16 cellular contexts compared by ENCODE assay signal in genomic region chr12:22313276-22313995, GRCh38. TPM values are rescaled to one million over a fixed set of nuclear protein-coding genes. Genes with fewer than 3 reads are reported as not detected.
DNase-seq lines count a peak whose midpoint lies in the region; ATAC-seq and TF ChIP-seq lines count a peak whose summit lies in the region.
"Had no signal": no experiment of that assay in that cellular context is flagged by ENCODE, and none has a peak within 500 bp of the region (broad histone marks: within the 10 kb centered on the region; RNA-seq: fewer than 3 reads in every experiment).

No MANE protein-coding gene starts in this region.

- no peak for TF ChIP-seq CTCF in PC-3 (conservative IDR thresholded peaks at IDR 0.05; ENCODE audit: low read depth, low read length)

- DNase-seq in G401 (ENCODE audit: low spot score) (peak; percentile 91), PC-3 (peak; percentile 20), cerebellum (ENCODE audit: low spot score) (peak; percentile 71), left ventricle myocardium superior (no peak), NAMALWA (ENCODE audit: low spot score) (no peak)
- DNase-seq: Caco-2; CD4-positive, CD25-positive, alpha-beta regulatory T cell; H9; NCI-H1092 treated with DMSO at 0.1 percent for 48 hours; NCI-H1694; NCI-H345; NCI-H748 treated with DMSO at 0.1 percent for 48 hours; SK-N-SH had no signal

- peak overlapping the region; percentile 76 for H3K27ac ChIP-seq in PC-3 (ENCODE audit: low read length)
- H3K27ac ChIP-seq: KMS-11 had no signal

- in situ Hi-C loops in G401 (cut with HindIII; ENCODE audit: low sequenced_read_pairs): no loop called here

- H3F3A ChIP-seq in PC-3 (ENCODE audit: low read length, unreplicated experiment): no peaks in the 10 kb centered on the region

- H3K9me3 ChIP-seq in PC-3 (ENCODE audit: low read length): no peaks in the 10 kb centered on the region
- H3K9me3 ChIP-seq: Caco-2, SK-N-SH had no signal

- H3K4me1 ChIP-seq in PC-3 (ENCODE audit: insufficient read depth, low read length): peaks cover 25% of the 10 kb centered on the region
- H3K4me1 ChIP-seq: Caco-2 had no signal

- peak overlapping the region; percentile 52; the same call in 1 of the 2 replicates for H3K4me2 ChIP-seq in PC-3 (ENCODE audit: low read length)
- H3K4me2 ChIP-seq: KMS-11, SK-N-SH had no signal

- ATAC-seq in PC-3: no peak
- peak; percentile 66 for ATAC-seq in left ventricle myocardium superior
- no peak for ATAC-seq in HG02642 (IDR thresholded peaks at IDR 0.05; ENCODE audit: poor library complexity, unreplicated experiment)
- ATAC-seq in GM18873 (IDR thresholded peaks at IDR 0.05; ENCODE audit: low FRiP score, unreplicated experiment): no peak

- H3K36me3 ChIP-seq in PC-3 (ENCODE audit: low read depth, low read length): no peaks in the 10 kb centered on the region

- H3K27me3 ChIP-seq in PC-3 (ENCODE audit: low read length): no peaks in the 10 kb centered on the region

- H3K79me2 ChIP-seq in PC-3 (ENCODE audit: low read length): no peaks in the 10 kb centered on the region

- H3K4me3 ChIP-seq in PC-3 (ENCODE audit: low read length): no peak overlapping the region

- no peak overlapping the region for H2AFZ ChIP-seq in PC-3 (ENCODE audit: low read length)

- CTCF ChIA-PET in PC-3 (lab: Charles Lee): no interaction called here

- no peaks in the 10 kb centered on the region for H4K20me1 ChIP-seq in PC-3 (ENCODE audit: low read length)

- BruUV-seq in PC-3 (replicated peaks; lab: Mats Ljungman, UMichigan): no TSS peak

- peak overlapping the region; percentile 46 for H3K9ac ChIP-seq in PC-3 (ENCODE audit: low read length)
- H3K9ac ChIP-seq: KMS-11, SK-N-SH had no signal

- intact Hi-C loops in PC-3 (cut with micrococcal nuclease): no loop called here
- intact Hi-C loops in left ventricle myocardium superior (cut with micrococcal nuclease): no loop called here

- H3K9me2 ChIP-seq in PC-3 (replicated peaks; ENCODE audit: low read length): no peaks in the 10 kb centered on the region
- H3K9me2 ChIP-seq: SK-N-SH had no signal

- POLR2A ChIA-PET in PC-3 (lab: Charles Lee; ENCODE audit: unreplicated experiment): no interaction called here

RNA-seq across cellular contexts. Expression of gene ST8SIA1, which starts 21.1 kb away (rescaled TPM):
- not detected in 2 replicates for total RNA-seq in G401 (2014; rRNA removed; shearing (Covaris generic))
- total RNA-seq in PC-3 (2014; rRNA removed) (not detected in 2 replicates), cerebellum (67.5 TPM), left ventricle myocardium superior (2.6 TPM)
- total RNA-seq: Caco-2, H9 had no signal

Comparison
In these comparisons a context has a peak if more than half of its experiments do, and no peak if none do; other contexts are left out.
1. DNase-seq: peak in G401 (single experiment), PC-3 (single experiment) and cerebellum (single experiment); none in left ventricle myocardium superior (single experiment) and NAMALWA (single experiment).
2. RNA of gene ST8SIA1, which starts 21.1 kb away (total RNA-seq): 67.5 TPM in cerebellum (single experiment); 2.6 TPM in left ventricle myocardium superior (single experiment), not detected in G401 and not detected in PC-3; every median in the first group is over 10 times any median in the second.